ENCODE assay signal across 36 cellular contexts in the genomic region with DNA sequence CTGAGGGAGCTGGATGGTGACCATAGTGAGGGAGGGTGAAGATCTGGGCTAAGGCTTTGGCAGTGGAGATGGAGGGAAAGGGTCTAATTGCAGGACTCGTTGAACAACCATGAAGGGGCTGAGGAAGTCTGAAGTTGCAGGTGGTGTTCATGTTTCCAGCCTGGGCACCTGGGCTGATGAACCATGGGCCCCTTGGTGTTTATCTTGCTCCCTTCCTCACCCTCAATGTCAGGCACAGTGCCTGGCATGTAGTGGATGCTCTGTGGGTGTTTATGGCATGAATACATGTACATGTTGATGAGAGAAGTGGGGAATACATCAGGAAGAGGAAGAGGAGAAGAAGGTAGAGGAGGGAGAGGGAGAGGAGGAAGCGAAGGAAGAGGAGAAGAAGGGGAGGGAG. TPM values are rescaled to one million over a fixed set of nuclear protein-coding genes. Genes with fewer than 3 reads are reported as not detected.
"Had no signal": no experiment of that assay in that cellular context is flagged by ENCODE, and none has a peak within 500 bp of the region (broad histone marks: within the 10 kb centered on the region; RNA-seq: fewer than 3 reads in every experiment).

No MANE protein-coding gene starts in this region.

- DNase-seq: activated B cell treated with CpG ODN at 0.5 μM for 24 hours; activated CD4-positive, alpha-beta memory T cell treated with anti-CD3 and anti-CD28 coated beads for 36 hours; activated CD4-positive, alpha-beta T cell treated with anti-CD3 and anti-CD28 coated beads for 4 hours; activated CD4-positive, alpha-beta T cell treated with anti-CD3 and anti-CD28 coated beads, Interleukin-2, amount 50 U/mL, for 1 hour; activated CD4-positive, CD25-positive, alpha-beta regulatory T cell treated with anti-CD3 and anti-CD28 coated beads, Interleukin-2, amount 50 U/mL, for 72 hours; activated gamma-delta T cell; activated naive CD4-positive, alpha-beta T cell treated with Interleukin-2 at 50 U/mL for 16 hours; activated naive CD8-positive, alpha-beta T cell treated with anti-CD3 and anti-CD28 coated beads, Interleukin-2, amount 10 ng/mL, durations not matched to agents 7 days and 5 days; activated T-cell treated with anti-CD3 and anti-CD28 coated beads, Interleukin-2, amount 50 U/mL, for 1 hour; activated T-cell treated with anti-CD3 and anti-CD28 coated beads, Interleukin-2, amount 50 U/mL, for 72 hours; body of pancreas; NCI-H1092 treated with DMSO at 0.1 percent for 48 hours; NCI-H1417; NCI-H146; NCI-H187; NCI-H2029 treated with DMSO at 0.1 percent for 48 hours; NCI-H2107; NCI-H2171; NCI-H510A; NCI-H526; NCI-H748 treated with DMSO at 0.1 percent for 48 hours; NK-92 treated with Interleukin-12 subunit alpha and Interleukin-12 subunit beta, amount 100 ng/mL, for 24 hours; PC-3; Peyer's patch; RPMI8226; SIG-M5; T-cell; T-helper 17 cell had no signal

- H3K4me3 Mint-ChIP-seq: activated B cell treated with CpG ODN at 0.5 μM for 24 hours; activated CD4-positive, alpha-beta memory T cell treated with anti-CD3 and anti-CD28 coated beads for 36 hours; activated naive CD4-positive, alpha-beta T cell treated with anti-CD3 and anti-CD28 coated beads, Interleukin-2, amount 50 U/mL, for 24 hours; activated naive CD8-positive, alpha-beta T cell treated with anti-CD3 and anti-CD28 coated beads, Interleukin-2, amount 10 ng/mL, durations not matched to agents 7 days and 5 days; activated T-cell treated with anti-CD3 and anti-CD28 coated beads, Interleukin-2, amount 50 U/mL, for 72 hours; T-cell; T-helper 17 cell had no signal

- ATAC-seq: activated T-cell treated with anti-CD3 and anti-CD28 coated beads, Interleukin-2, amount 50 U/mL, for 72 hours; body of pancreas; K562; PC-3; Right ventricle myocardium inferior; SK-N-SH treated with all-trans-retinoic acid at 6 μM for 48 hours; T-cell; T-helper 17 cell had no signal

- H3K9me3 ChIP-seq: adrenal gland, body of pancreas, breast epithelium, Peyer's patch had no signal

- H3K9me3 Mint-ChIP-seq: activated B cell treated with CpG ODN at 0.5 μM for 24 hours; activated CD4-positive, alpha-beta memory T cell treated with anti-CD3 and anti-CD28 coated beads for 36 hours; activated naive CD4-positive, alpha-beta T cell treated with anti-CD3 and anti-CD28 coated beads, Interleukin-2, amount 50 U/mL, for 24 hours; activated naive CD8-positive, alpha-beta T cell treated with anti-CD3 and anti-CD28 coated beads, Interleukin-2, amount 10 ng/mL, durations not matched to agents 7 days and 5 days; activated T-cell treated with anti-CD3 and anti-CD28 coated beads, Interleukin-2, amount 50 U/mL, for 72 hours; activated T-helper 2 cell treated with anti-CD3 and anti-CD28 coated beads, Interferon-gamma antibody, Interleukin-2, Interleukin-4, amounts not matched to agents 10 μg/mL and 5 μg/mL and 100 μg/mL, durations not matched to agents 14 hours and 24 hours and 36 hours; T-cell had no signal

- H3K27ac Mint-ChIP-seq: activated B cell treated with CpG ODN at 0.5 μM for 24 hours; activated CD4-positive, alpha-beta memory T cell treated with anti-CD3 and anti-CD28 coated beads for 36 hours; activated naive CD4-positive, alpha-beta T cell treated with anti-CD3 and anti-CD28 coated beads, Interleukin-2, amount 50 U/mL, for 24 hours; activated naive CD8-positive, alpha-beta T cell treated with anti-CD3 and anti-CD28 coated beads, Interleukin-2, amount 10 ng/mL, durations not matched to agents 7 days and 5 days; activated T-cell treated with anti-CD3 and anti-CD28 coated beads, Interleukin-2, amount 50 U/mL, for 72 hours; activated T-helper 2 cell treated with anti-CD3 and anti-CD28 coated beads, Interferon-gamma antibody, Interleukin-2, Interleukin-4, amounts not matched to agents 10 μg/mL and 5 μg/mL and 100 μg/mL, durations not matched to agents 14 hours and 24 hours and 36 hours; T-cell; T-helper 17 cell had no signal

- H3K4me1 Mint-ChIP-seq: activated B cell treated with CpG ODN at 0.5 μM for 24 hours; activated naive CD4-positive, alpha-beta T cell treated with anti-CD3 and anti-CD28 coated beads, Interleukin-2, amount 50 U/mL, for 24 hours; T-cell had no signal

- H3K4me1 ChIP-seq: breast epithelium had no signal

- H3K4me3 ChIP-seq: adrenal gland, body of pancreas, breast epithelium, K562, Peyer's patch had no signal

- H3K36me3 ChIP-seq: adrenal gland, breast epithelium, Peyer's patch had no signal

- H3K27ac ChIP-seq: body of pancreas, Peyer's patch, VCaP had no signal

- H3K27me3 ChIP-seq: adrenal gland, body of pancreas, breast epithelium, Peyer's patch had no signal

- H3K36me3 Mint-ChIP-seq: activated CD4-positive, alpha-beta memory T cell treated with anti-CD3 and anti-CD28 coated beads for 36 hours; activated naive CD4-positive, alpha-beta T cell treated with anti-CD3 and anti-CD28 coated beads, Interleukin-2, amount 50 U/mL, for 24 hours; activated naive CD8-positive, alpha-beta T cell treated with anti-CD3 and anti-CD28 coated beads, Interleukin-2, amount 10 ng/mL, durations not matched to agents 7 days and 5 days; T-cell had no signal

- H3K27me3 Mint-ChIP-seq: activated naive CD4-positive, alpha-beta T cell treated with anti-CD3 and anti-CD28 coated beads, Interleukin-2, amount 50 U/mL, for 24 hours had no signal

RNA-seq across cellular contexts. Expression of gene COL15A1, which starts 31.3 kb away (rescaled TPM):
- total RNA-seq: activated T-helper 2 cell treated with anti-CD3 and anti-CD28 coated beads, Interferon-gamma antibody, Interleukin-2, Interleukin-4, amounts not matched to agents 10 μg/mL and 5 μg/mL and 100 μg/mL, durations not matched to agents 14 hours and 24 hours and 36 hours; T-helper 17 cell had no signal
